Comparison of ENCODE assay signal across 12 cellular contexts in the genomic region with DNA sequence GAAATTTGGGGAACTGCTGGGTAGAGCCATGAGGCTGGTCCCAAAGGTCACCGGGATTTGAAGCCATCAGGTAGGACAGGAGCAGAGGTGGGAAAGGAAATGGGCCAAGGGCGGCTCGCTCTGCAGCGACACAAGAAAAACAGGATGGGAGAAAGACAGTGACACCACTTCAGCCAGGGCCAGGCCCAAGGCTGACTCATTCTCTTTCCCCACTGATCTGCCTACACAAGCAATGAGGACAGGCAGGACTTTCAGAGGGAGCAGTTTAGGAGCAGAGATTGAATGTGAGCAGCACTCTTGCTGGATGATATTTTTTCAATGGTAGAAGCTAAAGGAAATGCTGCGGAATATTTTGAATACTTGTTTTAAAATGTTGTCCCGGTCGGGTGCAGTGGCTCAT. TPM values are rescaled to one million over a fixed set of nuclear protein-coding genes. Genes with fewer than 3 reads are reported as not detected.
DNase-seq lines count a peak whose midpoint lies in the region; ATAC-seq and TF ChIP-seq lines count a peak whose summit lies in the region.
"Had no signal": no experiment of that assay in that cellular context is flagged by ENCODE, and none has a peak within 500 bp of the region (broad histone marks: within the 10 kb centered on the region; RNA-seq: fewer than 3 reads in every experiment).

No MANE protein-coding gene starts in this region.

- H3K36me3 Mint-ChIP-seq in natural killer cell, result no peaks in the 10 kb centered on the region

- H3K4me1 ChIP-seq in esophagus (ENCODE audit: control insufficient read depth in 2 of 2, insufficient read depth in 2 of 2, low read length in 1 of 2) (peaks cover 2 to 9% of the 10 kb centered on the region in 2 donors), gastrocnemius medialis (peaks cover 34 to 36% of the 10 kb centered on the region in 2 donors), neuronal stem cell (ENCODE audit: control insufficient read depth in 2 of 2, insufficient read depth in 1 of 2, low read depth in 1 of 2, low read length in 2 of 2) (peaks cover 3 to 5% of the 10 kb centered on the region in 2 donors)

- no peak overlapping the region for H2BK12ac ChIP-seq in neuronal stem cell (ENCODE audit: low read length)

- no peaks in the 10 kb centered on the region for H3K36me3 ChIP-seq in esophagus (ENCODE audit: control insufficient read depth in 2 of 2, insufficient read depth in 2 of 2, low read length in 1 of 2)
- H3K36me3 ChIP-seq in gastrocnemius medialis, result no peaks in the 10 kb centered on the region
- peaks cover 0 to 25% of the 10 kb centered on the region in 2 donors for H3K36me3 ChIP-seq in neuronal stem cell (replicated peaks in 1 of 2; ENCODE audit: control insufficient read depth in 2 of 2, insufficient read depth in 2 of 2, low read length in 2 of 2)

- H3K9me3 ChIP-seq in esophagus (ENCODE audit: control insufficient read depth in 2 of 2, insufficient read depth in 1 of 2, low read depth in 1 of 2, low read length in 1 of 2) (no peaks in the 10 kb centered on the region), gastrocnemius medialis (no peaks in the 10 kb centered on the region), neuronal stem cell (replicated peaks in 1 of 2; ENCODE audit: control insufficient read depth in 2 of 2, insufficient read depth in 1 of 2, low read depth in 1 of 2, low read length in 2 of 2) (peaks cover 0 to 8% of the 10 kb centered on the region in 2 donors)

- H3K14ac ChIP-seq in neuronal stem cell (ENCODE audit: low read length), result no peak overlapping the region

- H3K4ac ChIP-seq in neuronal stem cell (ENCODE audit: low read length), result no peak overlapping the region

- H3K79me1 ChIP-seq in neuronal stem cell (ENCODE audit: low read depth, low read length), result peaks cover 2% of the 10 kb centered on the region

- H3K27me3 ChIP-seq in esophagus (ENCODE audit: control insufficient read depth in 1 of 2, insufficient read depth in 2 of 2, low read length in 2 of 2), result no peaks in the 10 kb centered on the region
- no peaks in the 10 kb centered on the region for H3K27me3 ChIP-seq in gastrocnemius medialis
- H3K27me3 ChIP-seq in neuronal stem cell (ENCODE audit: control insufficient read depth in 3 of 3, insufficient read depth in 3 of 3, low read depth in 1 of 3, low read length in 3 of 3), result no peaks in the 10 kb centered on the region

- H2AK5ac ChIP-seq in neuronal stem cell (ENCODE audit: low read depth, low read length), result no peak overlapping the region

- H4K8ac ChIP-seq in neuronal stem cell (ENCODE audit: low read depth, low read length), result no peak overlapping the region

- peak; percentile 32 for DNase-seq in DMS53 (lab: John Stamatoyannopoulos, UW)
- DNase-seq in DMS53 treated with DMSO at 0.1 percent for 48 hours (lab: John Stamatoyannopoulos, UW; ENCODE audit: unreplicated experiment), result no peak
- DNase-seq in RPMI7951 (ENCODE audit: low read depth), result peak; percentile 65
- peak in 1 of 2 donors; percentile 31 for DNase-seq in gastrocnemius medialis
- DNase-seq in natural killer cell, result no peak
- DNase-seq in neuronal stem cell (ENCODE audit: low spot score), result no peak
- DNase-seq: activated T-cell treated with anti-CD3 and anti-CD28 coated beads, Interleukin-2, amount 50 U/mL, for 48 hours; MM.1S had no signal

- no peak overlapping the region for H2AFZ ChIP-seq in neuronal stem cell (ENCODE audit: low read length)

- H3K23ac ChIP-seq in neuronal stem cell (ENCODE audit: low read depth, low read length, poor library complexity), result no peak overlapping the region

- intact Hi-C loops in gastrocnemius medialis (cut with DNase I; ENCODE audit: low total_unique reads) (loop anchor here (5.0 to 10.0 kb wide), 3 partner anchors 518 to 1319 kb away; partner anchors contain the start of genes PHYKPL, RNF130 and ZNF879), natural killer cell (cut with micrococcal nuclease) (loop anchor here (5.0 to 10.0 kb wide), 3 partner anchors 181 to 929 kb away; partner anchors contain the start of genes CLK4, MAML1 and RNF130)

- no peak overlapping the region for H2BK15ac ChIP-seq in neuronal stem cell (ENCODE audit: low read length)

- in situ Hi-C loops in gastrocnemius medialis (cut with MboI; ENCODE audit: low sequenced_read_pairs in 4 of 4), result no loop called here

- H3K4me1 Mint-ChIP-seq in natural killer cell, result peaks cover 18 to 23% of the 10 kb centered on the region in 2 donors

- peak overlapping the region in 1 of 2 donors; percentile 18 for H3K27ac Mint-ChIP-seq in natural killer cell

- 61 to 67% methylated on average over 7 of the region's 7 CpGs for WGBS in esophagus, 2 donors
- WGBS in neuronal stem cell (ENCODE audit: extremely low coverage in 2 of 2, insufficient read length in 2 of 2, insufficient replicate concordance in 1 of 2), 2 donors, result no CpG with 5 or more reads among the region's 7 CpGs

- H3K18ac ChIP-seq in neuronal stem cell (ENCODE audit: low read length), result no peak overlapping the region

- no peak overlapping the region for H3K4me3 ChIP-seq in esophagus (ENCODE audit: low read depth in 1 of 2, low read length in 2 of 2)
- no peak overlapping the region for H3K4me3 ChIP-seq in gastrocnemius medialis
- no peak overlapping the region for H3K4me3 ChIP-seq in neuronal stem cell (ENCODE audit: low read length in 2 of 2)
- H3K4me3 ChIP-seq: GM12878 had no signal

- H2BK120ac ChIP-seq in neuronal stem cell (ENCODE audit: low read depth, low read length), result no peak overlapping the region

- H3K4me3 Mint-ChIP-seq in natural killer cell, result no peak overlapping the region

- TF ChIP-seq CTCF in gastrocnemius medialis (IDR thresholded peaks at IDR 0.05 in 4 of 5, conservative IDR thresholded peaks at IDR 0.05 in 1 of 5), result no peak
- TF ChIP-seq CTCF in natural killer cell (IDR thresholded peaks at IDR 0.05), result no peak

- H2BK5ac ChIP-seq in neuronal stem cell (ENCODE audit: low read length), result no peak overlapping the region

- no peak overlapping the region for H3K4me2 ChIP-seq in neuronal stem cell (ENCODE audit: insufficient read depth, low read length, poor library complexity, severe bottlenecking)

- H3K27ac ChIP-seq in esophagus (ENCODE audit: low read depth in 2 of 2, low read length in 1 of 2) (peak overlapping the region; percentile 30 to 84), gastrocnemius medialis (peak overlapping the region; percentile 18 to 52 (median 42)), neuronal stem cell (replicated peaks; ENCODE audit: low read length) (no peak overlapping the region)
- H3K27ac ChIP-seq: 22Rv1 had no signal

- no peak for ATAC-seq in gastrocnemius medialis
- no peak for ATAC-seq in HG03565 (IDR thresholded peaks at IDR 0.05; ENCODE audit: unreplicated experiment)
- ATAC-seq in natural killer cell, result no peak
- ATAC-seq: GM12878 had no signal

- no peak overlapping the region for H4K91ac ChIP-seq in neuronal stem cell (ENCODE audit: low read depth, low read length, poor library complexity)

- no peaks in the 10 kb centered on the region for H3K9me3 Mint-ChIP-seq in natural killer cell

- H3K27me3 Mint-ChIP-seq in natural killer cell (ENCODE audit: low read depth in 2 of 2), result no peaks in the 10 kb centered on the region

- no peak overlapping the region for H3K9ac ChIP-seq in neuronal stem cell (ENCODE audit: low read depth, low read length, poor library complexity)

- no peak for TF ChIP-seq POLR2A in gastrocnemius medialis (IDR thresholded peaks at IDR 0.05)

RNA-seq across cellular contexts. Expression of gene RUFY1, which starts 3.5 kb away (rescaled TPM):
- 21.0 and 24.5 TPM in 2 replicates for total RNA-seq in RPMI7951 (2014; rRNA removed; shearing (Covaris generic))
- polyA plus RNA-seq in esophagus, result 10 to 100 TPM; 30.1 to 31.9 TPM
- 10 to 100 TPM; 19.6 to 36.3 (median 26.0) TPM for total RNA-seq in gastrocnemius medialis
- total RNA-seq in natural killer cell, result 10 to 100 TPM; 40.4 to 48.7 (median 46.6) TPM
- polyA plus RNA-seq in neuronal stem cell (2013, experiment 1 of 2), result 34.4 TPM
- 34.3 TPM for polyA plus RNA-seq in neuronal stem cell (2013, experiment 2 of 2)

Comparison
In these comparisons a context has a peak if more than half of its experiments do, and no peak if none do; other contexts are left out.
1. DNase-seq: peak in DMS53 (single experiment) and RPMI7951 (single experiment); none in DMS53 treated with DMSO at 0.1 percent for 48 hours (single experiment), natural killer cell (single experiment) and neuronal stem cell (single experiment).